Comparison of ENCODE assay signal across 1 cellular context in the genomic region with DNA sequence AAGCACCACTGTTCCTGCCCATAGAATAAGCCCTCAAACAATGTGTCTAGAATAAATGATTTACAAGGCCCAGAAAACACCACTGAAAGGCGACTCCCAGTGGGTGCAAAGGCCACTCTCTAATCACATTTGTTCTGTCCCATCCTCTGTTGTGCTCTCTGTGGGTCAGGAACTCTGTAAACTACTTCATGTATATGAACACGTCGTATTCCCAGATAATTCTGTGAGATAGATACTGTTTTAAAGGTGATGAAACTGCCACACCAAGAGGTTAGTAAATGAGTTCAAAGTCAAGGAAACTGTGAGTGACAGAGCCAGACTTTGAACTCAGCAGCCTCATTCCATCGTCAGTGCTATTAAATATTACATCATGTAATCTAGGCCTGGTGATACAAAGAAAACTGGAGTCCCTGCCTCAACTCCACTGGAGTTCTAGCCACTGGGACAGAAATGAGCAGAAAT.
TF ChIP-seq lines count a peak whose summit lies in the region.

No MANE protein-coding gene starts in this region.

TF ChIP-seq in HepG2, 621 proteins besides CTCF, POLR2A, EP300 and RAD21 (continued from another document and continues in another):
- TF ChIP-seq, protein P1, sequence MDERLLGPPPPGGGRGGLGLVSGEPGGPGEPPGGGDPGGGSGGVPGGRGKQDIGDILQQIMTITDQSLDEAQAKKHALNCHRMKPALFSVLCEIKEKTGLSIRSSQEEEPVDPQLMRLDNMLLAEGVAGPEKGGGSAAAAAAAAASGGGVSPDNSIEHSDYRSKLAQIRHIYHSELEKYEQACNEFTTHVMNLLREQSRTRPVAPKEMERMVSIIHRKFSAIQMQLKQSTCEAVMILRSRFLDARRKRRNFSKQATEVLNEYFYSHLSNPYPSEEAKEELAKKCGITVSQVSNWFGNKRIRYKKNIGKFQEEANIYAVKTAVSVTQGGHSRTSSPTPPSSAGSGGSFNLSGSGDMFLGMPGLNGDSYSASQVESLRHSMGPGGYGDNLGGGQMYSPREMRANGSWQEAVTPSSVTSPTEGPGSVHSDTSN (CRISPR knock-in tag; IDR thresholded peaks at IDR 0.05): peak; percentile 81
- 0 out of 2 replicates have a peak, but pooled peaks have one; percentile 27 for TF ChIP-seq FOXK2 (IDR thresholded peaks at IDR 0.05)
- TF ChIP-seq, protein P2, sequence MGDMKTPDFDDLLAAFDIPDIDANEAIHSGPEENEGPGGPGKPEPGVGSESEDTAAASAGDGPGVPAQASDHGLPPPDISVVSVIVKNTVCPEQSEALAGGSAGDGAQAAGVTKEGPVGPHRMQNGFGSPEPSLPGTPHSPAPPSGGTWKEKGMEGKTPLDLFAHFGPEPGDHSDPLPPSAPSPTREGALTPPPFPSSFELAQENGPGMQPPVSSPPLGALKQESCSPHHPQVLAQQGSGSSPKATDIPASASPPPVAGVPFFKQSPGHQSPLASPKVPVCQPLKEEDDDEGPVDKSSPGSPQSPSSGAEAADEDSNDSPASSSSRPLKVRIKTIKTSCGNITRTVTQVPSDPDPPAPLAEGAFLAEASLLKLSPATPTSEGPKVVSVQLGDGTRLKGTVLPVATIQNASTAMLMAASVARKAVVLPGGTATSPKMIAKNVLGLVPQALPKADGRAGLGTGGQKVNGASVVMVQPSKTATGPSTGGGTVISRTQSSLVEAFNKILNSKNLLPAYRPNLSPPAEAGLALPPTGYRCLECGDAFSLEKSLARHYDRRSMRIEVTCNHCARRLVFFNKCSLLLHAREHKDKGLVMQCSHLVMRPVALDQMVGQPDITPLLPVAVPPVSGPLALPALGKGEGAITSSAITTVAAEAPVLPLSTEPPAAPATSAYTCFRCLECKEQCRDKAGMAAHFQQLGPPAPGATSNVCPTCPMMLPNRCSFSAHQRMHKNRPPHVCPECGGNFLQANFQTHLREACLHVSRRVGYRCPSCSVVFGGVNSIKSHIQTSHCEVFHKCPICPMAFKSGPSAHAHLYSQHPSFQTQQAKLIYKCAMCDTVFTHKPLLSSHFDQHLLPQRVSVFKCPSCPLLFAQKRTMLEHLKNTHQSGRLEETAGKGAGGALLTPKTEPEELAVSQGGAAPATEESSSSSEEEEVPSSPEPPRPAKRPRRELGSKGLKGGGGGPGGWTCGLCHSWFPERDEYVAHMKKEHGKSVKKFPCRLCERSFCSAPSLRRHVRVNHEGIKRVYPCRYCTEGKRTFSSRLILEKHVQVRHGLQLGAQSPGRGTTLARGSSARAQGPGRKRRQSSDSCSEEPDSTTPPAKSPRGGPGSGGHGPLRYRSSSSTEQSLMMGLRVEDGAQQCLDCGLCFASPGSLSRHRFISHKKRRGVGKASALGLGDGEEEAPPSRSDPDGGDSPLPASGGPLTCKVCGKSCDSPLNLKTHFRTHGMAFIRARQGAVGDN (CRISPR knock-in tag; IDR thresholded peaks at IDR 0.05): no peak
- TF ChIP-seq, protein P3, sequence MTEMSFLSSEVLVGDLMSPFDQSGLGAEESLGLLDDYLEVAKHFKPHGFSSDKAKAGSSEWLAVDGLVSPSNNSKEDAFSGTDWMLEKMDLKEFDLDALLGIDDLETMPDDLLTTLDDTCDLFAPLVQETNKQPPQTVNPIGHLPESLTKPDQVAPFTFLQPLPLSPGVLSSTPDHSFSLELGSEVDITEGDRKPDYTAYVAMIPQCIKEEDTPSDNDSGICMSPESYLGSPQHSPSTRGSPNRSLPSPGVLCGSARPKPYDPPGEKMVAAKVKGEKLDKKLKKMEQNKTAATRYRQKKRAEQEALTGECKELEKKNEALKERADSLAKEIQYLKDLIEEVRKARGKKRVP (CRISPR knock-in tag; IDR thresholded peaks at IDR 0.05): peak in 1 of 2 experiments; percentile 96; a peak in 2 of 4 replicates
- TF ChIP-seq, protein P4, sequence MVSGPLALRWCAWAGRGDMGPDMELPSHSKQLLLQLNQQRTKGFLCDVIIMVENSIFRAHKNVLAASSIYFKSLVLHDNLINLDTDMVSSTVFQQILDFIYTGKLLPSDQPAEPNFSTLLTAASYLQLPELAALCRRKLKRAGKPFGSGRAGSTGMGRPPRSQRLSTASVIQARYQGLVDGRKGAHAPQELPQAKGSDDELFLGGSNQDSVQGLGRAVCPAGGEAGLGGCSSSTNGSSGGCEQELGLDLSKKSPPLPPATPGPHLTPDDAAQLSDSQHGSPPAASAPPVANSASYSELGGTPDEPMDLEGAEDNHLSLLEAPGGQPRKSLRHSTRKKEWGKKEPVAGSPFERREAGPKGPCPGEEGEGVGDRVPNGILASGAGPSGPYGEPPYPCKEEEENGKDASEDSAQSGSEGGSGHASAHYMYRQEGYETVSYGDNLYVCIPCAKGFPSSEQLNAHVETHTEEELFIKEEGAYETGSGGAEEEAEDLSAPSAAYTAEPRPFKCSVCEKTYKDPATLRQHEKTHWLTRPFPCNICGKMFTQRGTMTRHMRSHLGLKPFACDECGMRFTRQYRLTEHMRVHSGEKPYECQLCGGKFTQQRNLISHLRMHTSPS (CRISPR knock-in tag; IDR thresholded peaks at IDR 0.05; ENCODE audit: low read depth): no peak
- TF ChIP-seq, protein P5, sequence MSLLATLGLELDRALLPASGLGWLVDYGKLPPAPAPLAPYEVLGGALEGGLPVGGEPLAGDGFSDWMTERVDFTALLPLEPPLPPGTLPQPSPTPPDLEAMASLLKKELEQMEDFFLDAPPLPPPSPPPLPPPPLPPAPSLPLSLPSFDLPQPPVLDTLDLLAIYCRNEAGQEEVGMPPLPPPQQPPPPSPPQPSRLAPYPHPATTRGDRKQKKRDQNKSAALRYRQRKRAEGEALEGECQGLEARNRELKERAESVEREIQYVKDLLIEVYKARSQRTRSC (CRISPR knock-in tag; IDR thresholded peaks at IDR 0.05; ENCODE audit: low read depth): no peak
- TF ChIP-seq, protein P6, sequence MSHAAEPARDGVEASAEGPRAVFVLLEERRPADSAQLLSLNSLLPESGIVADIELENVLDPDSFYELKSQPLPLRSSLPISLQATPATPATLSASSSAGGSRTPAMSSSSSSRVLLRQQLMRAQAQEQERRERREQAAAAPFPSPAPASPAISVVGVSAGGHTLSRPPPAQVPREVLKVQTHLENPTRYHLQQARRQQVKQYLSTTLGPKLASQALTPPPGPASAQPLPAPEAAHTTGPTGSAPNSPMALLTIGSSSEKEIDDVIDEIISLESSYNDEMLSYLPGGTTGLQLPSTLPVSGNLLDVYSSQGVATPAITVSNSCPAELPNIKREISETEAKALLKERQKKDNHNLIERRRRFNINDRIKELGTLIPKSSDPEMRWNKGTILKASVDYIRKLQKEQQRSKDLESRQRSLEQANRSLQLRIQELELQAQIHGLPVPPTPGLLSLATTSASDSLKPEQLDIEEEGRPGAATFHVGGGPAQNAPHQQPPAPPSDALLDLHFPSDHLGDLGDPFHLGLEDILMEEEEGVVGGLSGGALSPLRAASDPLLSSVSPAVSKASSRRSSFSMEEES (CRISPR knock-in tag; IDR thresholded peaks at IDR 0.05): peak; percentile 39; the same call in 1 of the 2 replicates
- peak; percentile 94; the same call in 1 of the 2 replicates for TF ChIP-seq FOXJ3 (CRISPR knock-in tag; IDR thresholded peaks at IDR 0.05; ENCODE audit: borderline replicate concordance)
- no peak for TF ChIP-seq ZZZ3 (CRISPR knock-in tag; IDR thresholded peaks at IDR 0.05; ENCODE audit: borderline replicate concordance)
- TF ChIP-seq, protein P7, sequence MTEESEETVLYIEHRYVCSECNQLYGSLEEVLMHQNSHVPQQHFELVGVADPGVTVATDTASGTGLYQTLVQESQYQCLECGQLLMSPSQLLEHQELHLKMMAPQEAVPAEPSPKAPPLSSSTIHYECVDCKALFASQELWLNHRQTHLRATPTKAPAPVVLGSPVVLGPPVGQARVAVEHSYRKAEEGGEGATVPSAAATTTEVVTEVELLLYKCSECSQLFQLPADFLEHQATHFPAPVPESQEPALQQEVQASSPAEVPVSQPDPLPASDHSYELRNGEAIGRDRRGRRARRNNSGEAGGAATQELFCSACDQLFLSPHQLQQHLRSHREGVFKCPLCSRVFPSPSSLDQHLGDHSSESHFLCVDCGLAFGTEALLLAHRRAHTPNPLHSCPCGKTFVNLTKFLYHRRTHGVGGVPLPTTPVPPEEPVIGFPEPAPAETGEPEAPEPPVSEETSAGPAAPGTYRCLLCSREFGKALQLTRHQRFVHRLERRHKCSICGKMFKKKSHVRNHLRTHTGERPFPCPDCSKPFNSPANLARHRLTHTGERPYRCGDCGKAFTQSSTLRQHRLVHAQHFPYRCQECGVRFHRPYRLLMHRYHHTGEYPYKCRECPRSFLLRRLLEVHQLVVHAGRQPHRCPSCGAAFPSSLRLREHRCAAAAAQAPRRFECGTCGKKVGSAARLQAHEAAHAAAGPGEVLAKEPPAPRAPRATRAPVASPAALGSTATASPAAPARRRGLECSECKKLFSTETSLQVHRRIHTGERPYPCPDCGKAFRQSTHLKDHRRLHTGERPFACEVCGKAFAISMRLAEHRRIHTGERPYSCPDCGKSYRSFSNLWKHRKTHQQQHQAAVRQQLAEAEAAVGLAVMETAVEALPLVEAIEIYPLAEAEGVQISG (CRISPR knock-in tag; IDR thresholded peaks at IDR 0.05): peak; percentile 26; the same call in 1 of the 2 replicates
- peak; percentile 43 for TF ChIP-seq ERF (CRISPR knock-in tag; IDR thresholded peaks at IDR 0.05)
- no peak for TF ChIP-seq NFYC (CRISPR knock-in tag; IDR thresholded peaks at IDR 0.05)
- TF ChIP-seq STAG1 (CRISPR knock-in tag; IDR thresholded peaks at IDR 0.05): peak; percentile 20; the same call in 1 of the 2 replicates
- no peak for TF ChIP-seq ZNF367 (CRISPR knock-in tag; IDR thresholded peaks at IDR 0.05; ENCODE audit: borderline replicate concordance)
- peak; percentile 55; the same call in 1 of the 2 replicates for TF ChIP-seq GATA4 (IDR thresholded peaks at IDR 0.05; ENCODE audit: borderline replicate concordance, low read depth)
- TF ChIP-seq, protein P8, sequence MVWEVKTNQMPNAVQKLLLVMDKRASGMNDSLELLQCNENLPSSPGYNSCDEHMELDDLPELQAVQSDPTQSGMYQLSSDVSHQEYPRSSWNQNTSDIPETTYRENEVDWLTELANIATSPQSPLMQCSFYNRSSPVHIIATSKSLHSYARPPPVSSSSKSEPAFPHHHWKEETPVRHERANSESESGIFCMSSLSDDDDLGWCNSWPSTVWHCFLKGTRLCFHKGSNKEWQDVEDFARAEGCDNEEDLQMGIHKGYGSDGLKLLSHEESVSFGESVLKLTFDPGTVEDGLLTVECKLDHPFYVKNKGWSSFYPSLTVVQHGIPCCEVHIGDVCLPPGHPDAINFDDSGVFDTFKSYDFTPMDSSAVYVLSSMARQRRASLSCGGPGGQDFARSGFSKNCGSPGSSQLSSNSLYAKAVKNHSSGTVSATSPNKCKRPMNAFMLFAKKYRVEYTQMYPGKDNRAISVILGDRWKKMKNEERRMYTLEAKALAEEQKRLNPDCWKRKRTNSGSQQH (CRISPR knock-in tag; IDR thresholded peaks at IDR 0.05; ENCODE audit: low read depth): 0 out of 2 replicates have a peak, but pooled peaks have one; percentile 55
- peak; percentile 81 for TF ChIP-seq PHF21A (CRISPR knock-in tag; IDR thresholded peaks at IDR 0.05)
- TF ChIP-seq BCL6 (CRISPR knock-in tag; IDR thresholded peaks at IDR 0.05): peak; percentile 84
- peak; percentile 97 for TF ChIP-seq HNF4A (CRISPR knock-in tag; IDR thresholded peaks at IDR 0.05)
- peak; percentile 81 for TF ChIP-seq GATAD2A (CRISPR knock-in tag; IDR thresholded peaks at IDR 0.05)
- TF ChIP-seq ZNF207 (IDR thresholded peaks at IDR 0.05; ENCODE audit: borderline replicate concordance): no peak
- TF ChIP-seq ZBTB7B (CRISPR knock-in tag; IDR thresholded peaks at IDR 0.05): no peak
- TF ChIP-seq, protein P9, sequence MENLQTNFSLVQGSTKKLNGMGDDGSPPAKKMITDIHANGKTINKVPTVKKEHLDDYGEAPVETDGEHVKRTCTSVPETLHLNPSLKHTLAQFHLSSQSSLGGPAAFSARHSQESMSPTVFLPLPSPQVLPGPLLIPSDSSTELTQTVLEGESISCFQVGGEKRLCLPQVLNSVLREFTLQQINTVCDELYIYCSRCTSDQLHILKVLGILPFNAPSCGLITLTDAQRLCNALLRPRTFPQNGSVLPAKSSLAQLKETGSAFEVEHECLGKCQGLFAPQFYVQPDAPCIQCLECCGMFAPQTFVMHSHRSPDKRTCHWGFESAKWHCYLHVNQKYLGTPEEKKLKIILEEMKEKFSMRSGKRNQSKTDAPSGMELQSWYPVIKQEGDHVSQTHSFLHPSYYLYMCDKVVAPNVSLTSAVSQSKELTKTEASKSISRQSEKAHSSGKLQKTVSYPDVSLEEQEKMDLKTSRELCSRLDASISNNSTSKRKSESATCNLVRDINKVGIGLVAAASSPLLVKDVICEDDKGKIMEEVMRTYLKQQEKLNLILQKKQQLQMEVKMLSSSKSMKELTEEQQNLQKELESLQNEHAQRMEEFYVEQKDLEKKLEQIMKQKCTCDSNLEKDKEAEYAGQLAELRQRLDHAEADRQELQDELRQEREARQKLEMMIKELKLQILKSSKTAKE (CRISPR knock-in tag; IDR thresholded peaks at IDR 0.05; ENCODE audit: borderline replicate concordance): peak; percentile 42; the same call in 1 of the 2 replicates
- no peak for TF ChIP-seq ZNF225 (CRISPR knock-in tag; IDR thresholded peaks at IDR 0.05)
- TF ChIP-seq, protein P10, sequence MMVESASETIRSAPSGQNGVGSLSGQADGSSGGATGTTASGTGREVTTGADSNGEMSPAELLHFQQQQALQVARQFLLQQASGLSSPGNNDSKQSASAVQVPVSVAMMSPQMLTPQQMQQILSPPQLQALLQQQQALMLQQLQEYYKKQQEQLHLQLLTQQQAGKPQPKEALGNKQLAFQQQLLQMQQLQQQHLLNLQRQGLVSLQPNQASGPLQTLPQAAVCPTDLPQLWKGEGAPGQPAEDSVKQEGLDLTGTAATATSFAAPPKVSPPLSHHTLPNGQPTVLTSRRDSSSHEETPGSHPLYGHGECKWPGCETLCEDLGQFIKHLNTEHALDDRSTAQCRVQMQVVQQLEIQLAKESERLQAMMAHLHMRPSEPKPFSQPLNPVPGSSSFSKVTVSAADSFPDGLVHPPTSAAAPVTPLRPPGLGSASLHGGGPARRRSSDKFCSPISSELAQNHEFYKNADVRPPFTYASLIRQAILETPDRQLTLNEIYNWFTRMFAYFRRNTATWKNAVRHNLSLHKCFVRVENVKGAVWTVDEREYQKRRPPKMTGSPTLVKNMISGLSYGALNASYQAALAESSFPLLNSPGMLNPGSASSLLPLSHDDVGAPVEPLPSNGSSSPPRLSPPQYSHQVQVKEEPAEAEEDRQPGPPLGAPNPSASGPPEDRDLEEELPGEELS (CRISPR knock-in tag; IDR thresholded peaks at IDR 0.05): peak; percentile 87
- TF ChIP-seq MEIS2 (CRISPR knock-in tag; IDR thresholded peaks at IDR 0.05): peak; percentile 97
